Comparison of ENCODE assay signal across 11 cellular contexts in genomic region chr5:15993934-15994333, GRCh38.
DNase-seq lines count a peak whose midpoint lies in the region; FAIRE-seq and TF ChIP-seq lines count a peak whose summit lies in the region.
"Had no signal": no experiment of that assay in that cellular context is flagged by ENCODE, and none has a peak within 500 bp of the region (broad histone marks: within the 10 kb centered on the region; RNA-seq: fewer than 3 reads in every experiment).

No MANE protein-coding gene starts in this region.

- no peaks in the 10 kb centered on the region for H3K79me2 ChIP-seq in neural progenitor cell (ENCODE audit: low read depth)

- H3K27ac ChIP-seq in epithelial cell of prostate (peak overlapping the region; percentile 89), neural progenitor cell (no peak overlapping the region)
- H3K27ac ChIP-seq: spleen had no signal

- no peaks in the 10 kb centered on the region for H3K4me1 ChIP-seq in neural progenitor cell
- H3K4me1 ChIP-seq: spleen had no signal

- DNase-seq in ELR (ENCODE audit: low read depth): peak; percentile 54
- DNase-seq in SK-MEL-5 (ENCODE audit: low read depth, low spot score): peak; percentile 53
- no peak for DNase-seq in epithelial cell of prostate (ENCODE audit: low read depth, low spot score)
- no peak for DNase-seq in neural progenitor cell (ENCODE audit: low spot score)
- DNase-seq in frontal cortex (ENCODE audit: low spot score in 2 of 2): no peak
- no peak for DNase-seq in SIG-M5 treated with dmso at 0.1 percent for 504 hours (lab: John Stamatoyannopoulos, UW; ENCODE audit: unreplicated experiment)
- DNase-seq in head of caudate nucleus: no peak
- DNase-seq: activated naive CD8-positive, alpha-beta T cell treated with anti-CD3 and anti-CD28 coated beads, Interleukin-2, amount 10 ng/mL, durations not matched to agents 7 days and 5 days; activated T-cell treated with anti-CD3 and anti-CD28 coated beads for 4 hours; nucleus accumbens; spleen had no signal

- peaks cover 19% of the 10 kb centered on the region for H3K9me3 Mint-ChIP-seq in neural progenitor cell

- no peak overlapping the region for H3K27ac Mint-ChIP-seq in neural progenitor cell
- H3K27ac Mint-ChIP-seq: activated naive CD8-positive, alpha-beta T cell treated with anti-CD3 and anti-CD28 coated beads, Interleukin-2, amount 10 ng/mL, durations not matched to agents 7 days and 5 days had no signal

- H3K4me3 Mint-ChIP-seq in neural progenitor cell: no peak overlapping the region
- H3K4me3 Mint-ChIP-seq: activated naive CD8-positive, alpha-beta T cell treated with anti-CD3 and anti-CD28 coated beads, Interleukin-2, amount 10 ng/mL, durations not matched to agents 7 days and 5 days had no signal

- H3K9me3 ChIP-seq in neural progenitor cell (ENCODE audit: low read depth): peaks cover 6% of the 10 kb centered on the region

- FAIRE-seq in frontal cortex (lab: Jason Lieb, UNC): no peak

- no peaks in the 10 kb centered on the region for H3K36me3 ChIP-seq in neural progenitor cell
- H3K36me3 ChIP-seq: spleen had no signal

- intact Hi-C loops in head of caudate nucleus (cut with DNase I): no loop called here

- no peak overlapping the region for H3K4me2 ChIP-seq in neural progenitor cell

- in situ Hi-C loops in SK-MEL-5 (cut with HindIII; ENCODE audit: low pct_unique_long_range_greater_than_20kb, low sequenced_read_pairs): loop anchor here (25.0 kb wide), 2 partner anchors 157 to 532 kb away; no protein-coding TSS in a partner anchor

- no peaks in the 10 kb centered on the region for H3K36me3 Mint-ChIP-seq in neural progenitor cell
- H3K36me3 Mint-ChIP-seq: activated naive CD8-positive, alpha-beta T cell treated with anti-CD3 and anti-CD28 coated beads, Interleukin-2, amount 10 ng/mL, durations not matched to agents 7 days and 5 days had no signal

- no peaks in the 10 kb centered on the region for H3F3A ChIP-seq in neural progenitor cell (ENCODE audit: low read depth)

- H3K9ac ChIP-seq in neural progenitor cell: no peak overlapping the region

- H3K27me3 ChIP-seq in neural progenitor cell: no peaks in the 10 kb centered on the region
- H3K27me3 ChIP-seq: spleen had no signal

- TF ChIP-seq CTCF in neural progenitor cell (IDR thresholded peaks at IDR 0.05): peak; percentile 32

- H4K20me1 ChIP-seq in neural progenitor cell (ENCODE audit: low read depth): no peaks in the 10 kb centered on the region

- no peaks in the 10 kb centered on the region for H3K27me3 Mint-ChIP-seq in neural progenitor cell (ENCODE audit: insufficient read depth, low read depth)
- H3K27me3 Mint-ChIP-seq: activated naive CD8-positive, alpha-beta T cell treated with anti-CD3 and anti-CD28 coated beads, Interleukin-2, amount 10 ng/mL, durations not matched to agents 7 days and 5 days had no signal

- no peaks in the 10 kb centered on the region for H3K4me1 Mint-ChIP-seq in neural progenitor cell
- H3K4me1 Mint-ChIP-seq: activated naive CD8-positive, alpha-beta T cell treated with anti-CD3 and anti-CD28 coated beads, Interleukin-2, amount 10 ng/mL, durations not matched to agents 7 days and 5 days had no signal

- no peak overlapping the region for H3K4me3 ChIP-seq in neural progenitor cell
- H3K4me3 ChIP-seq: spleen had no signal

- no peak overlapping the region for H2AFZ ChIP-seq in neural progenitor cell (replicated peaks)

Comparison
In these comparisons a context has a peak if more than half of its experiments do, and no peak if none do; other contexts are left out.
1. DNase-seq: peak in ELR (single experiment) and SK-MEL-5 (single experiment); none in epithelial cell of prostate (single experiment), neural progenitor cell (single experiment), frontal cortex (0 of 2), SIG-M5 treated with dmso at 0.1 percent for 504 hours (single experiment) and head of caudate nucleus (0 of 42).